Comparison of ENCODE assay signal across 15 cellular contexts in genomic region chr5:158856295-158856694, GRCh38.
"Had no signal": no experiment of that assay in that cellular context is flagged by ENCODE, and none has a peak within 500 bp of the region (broad histone marks: within the 10 kb centered on the region; RNA-seq: fewer than 3 reads in every experiment).

No MANE protein-coding gene starts in this region.

- H3K27me3 Mint-ChIP-seq: activated naive CD8-positive, alpha-beta T cell treated with anti-CD3 and anti-CD28 coated beads for 36 hours had no signal

- H3K9me3 Mint-ChIP-seq: activated naive CD8-positive, alpha-beta T cell treated with anti-CD3 and anti-CD28 coated beads for 36 hours; type B pancreatic cell had no signal

- H3K27ac ChIP-seq: prostate gland, right lobe of liver had no signal

- H3K9ac ChIP-seq: SK-N-SH had no signal

- H3K4me2 ChIP-seq: SK-N-SH, smooth muscle cell had no signal

- H3K36me3 ChIP-seq: prostate gland, right lobe of liver had no signal

- H3K4me3 Mint-ChIP-seq: activated CD8-positive, alpha-beta T cell treated with anti-CD3 and anti-CD28 coated beads, Interleukin-2, amount 10 ng/mL, durations not matched to agents 7 days and 5 days; activated naive CD8-positive, alpha-beta T cell treated with anti-CD3 and anti-CD28 coated beads for 36 hours; type B pancreatic cell had no signal

- H3K27me3 ChIP-seq: right lobe of liver had no signal

- DNase-seq: activated CD8-positive, alpha-beta memory T cell treated with anti-CD3 and anti-CD28 coated beads, Interleukin-2, amount 50 U/mL, for 4 hours; activated CD8-positive, alpha-beta T cell treated with anti-CD3 and anti-CD28 coated beads, Interleukin-2, amount 10 ng/mL, durations not matched to agents 7 days and 5 days; activated gamma-delta T cell; activated naive CD8-positive, alpha-beta T cell treated with anti-CD3 and anti-CD28 coated beads for 36 hours; activated T-cell treated with anti-CD3 and anti-CD28 coated beads, Interleukin-2, amount 50 U/mL, for 48 hours; glutamatergic neuron; kidney glomerular epithelial cell; mesendoderm; right lobe of liver; SK-N-SH; T-helper 1 cell had no signal

- H3K27ac Mint-ChIP-seq: activated CD8-positive, alpha-beta T cell treated with anti-CD3 and anti-CD28 coated beads, Interleukin-2, amount 10 ng/mL, durations not matched to agents 7 days and 5 days; activated naive CD8-positive, alpha-beta T cell treated with anti-CD3 and anti-CD28 coated beads for 36 hours; stimulated activated naive CD8-positive, alpha-beta T cell treated with anti-CD3 and anti-CD28 coated beads, Interleukin-15, Interleukin-2, amounts not matched to agents 100 ng/mL and 50 ng/mL, for 24 hours; type B pancreatic cell had no signal

- H3K4me3 ChIP-seq: prostate gland, right lobe of liver, smooth muscle cell had no signal

- H3K36me3 Mint-ChIP-seq: activated naive CD8-positive, alpha-beta T cell treated with anti-CD3 and anti-CD28 coated beads for 36 hours had no signal

- H3K9me3 ChIP-seq: prostate gland, right lobe of liver, SK-N-SH had no signal

- H3K4me1 ChIP-seq: prostate gland, right lobe of liver had no signal
